In the genomic region with DNA sequence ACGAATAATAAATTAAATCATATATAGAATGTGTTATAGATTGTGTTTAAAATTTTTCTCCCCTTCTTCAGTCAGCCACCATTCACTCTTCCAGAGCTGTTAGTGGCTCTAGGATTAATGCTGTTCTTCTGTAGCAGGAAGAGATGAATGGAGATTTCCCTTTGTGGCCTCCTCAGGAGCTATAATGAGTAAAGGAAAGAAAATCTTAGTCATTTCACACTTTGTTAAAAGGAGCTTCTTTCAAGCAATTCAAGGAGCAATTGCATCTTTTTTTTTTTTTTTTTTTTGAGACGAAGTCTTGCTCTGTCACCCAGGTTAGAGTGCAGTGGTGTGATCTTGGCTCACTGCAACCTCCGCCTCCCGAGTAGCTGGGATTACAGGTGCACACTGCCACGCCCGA, we compare ENCODE assay signal across 22 cellular contexts.
DNase-seq lines count a peak whose midpoint lies in the region; ATAC-seq, FAIRE-seq and TF ChIP-seq lines count a peak whose summit lies in the region.
"Had no signal": no experiment of that assay in that cellular context is flagged by ENCODE, and none has a peak within 500 bp of the region (broad histone marks: within the 10 kb centered on the region; RNA-seq: fewer than 3 reads in every experiment).

No MANE protein-coding gene starts in this region.

- peak overlapping the region; percentile 76 for H3K27ac Mint-ChIP-seq in activated T-cell treated with anti-CD3 and anti-CD28 coated beads, Interleukin-2, amount 50 U/mL, for 24 hours
- H3K27ac Mint-ChIP-seq in activated naive CD8-positive, alpha-beta T cell treated with anti-CD3 and anti-CD28 coated beads, Interleukin-2, amount 50 U/mL, for 24 hours: peak overlapping the region; percentile 70
- H3K27ac Mint-ChIP-seq: IgD-negative memory B cell had no signal

- FAIRE-seq in GM18507 (lab: Jason Lieb, UNC): peak; percentile 26
- FAIRE-seq: HTR-8/SVneo had no signal

- H3K4me1 Mint-ChIP-seq in activated T-cell treated with anti-CD3 and anti-CD28 coated beads, Interleukin-2, amount 50 U/mL, for 24 hours (ENCODE audit: low read depth): peaks cover 27% of the 10 kb centered on the region
- H3K4me1 Mint-ChIP-seq in activated naive CD8-positive, alpha-beta T cell treated with anti-CD3 and anti-CD28 coated beads, Interleukin-2, amount 50 U/mL, for 24 hours: peaks cover 43% of the 10 kb centered on the region

- no peaks in the 10 kb centered on the region for H3K9me3 Mint-ChIP-seq in activated T-cell treated with anti-CD3 and anti-CD28 coated beads, Interleukin-2, amount 50 U/mL, for 24 hours
- H3K9me3 Mint-ChIP-seq in activated naive CD8-positive, alpha-beta T cell treated with anti-CD3 and anti-CD28 coated beads, Interleukin-2, amount 50 U/mL, for 24 hours: no peaks in the 10 kb centered on the region
- H3K9me3 Mint-ChIP-seq: IgD-negative memory B cell had no signal

- no peak overlapping the region for H3K4me3 Mint-ChIP-seq in activated T-cell treated with anti-CD3 and anti-CD28 coated beads, Interleukin-2, amount 50 U/mL, for 24 hours
- no peak overlapping the region for H3K4me3 Mint-ChIP-seq in activated naive CD8-positive, alpha-beta T cell treated with anti-CD3 and anti-CD28 coated beads, Interleukin-2, amount 50 U/mL, for 24 hours
- H3K4me3 Mint-ChIP-seq: IgD-negative memory B cell had no signal

- no peaks in the 10 kb centered on the region for H3K27me3 ChIP-seq in GM06990 (replicated peaks; ENCODE audit: control insufficient read depth, insufficient read depth, low read length)

- ATAC-seq in activated naive CD8-positive, alpha-beta T cell treated with anti-CD3 and anti-CD28 coated beads, Interleukin-2, amount 50 U/mL, for 24 hours: peak; percentile 88
- ATAC-seq: PC-3 had no signal

- TF ChIP-seq CTCF in GM06990 (IDR thresholded peaks at IDR 0.05; ENCODE audit: insufficient read depth, low read length, poor library complexity, severe bottlenecking): no peak

- peaks cover 2% of the 10 kb centered on the region; the same call in 1 of the 2 replicates for H3K36me3 ChIP-seq in GM06990 (ENCODE audit: control insufficient read depth, insufficient read depth, low read length)

- no peak for DNase-seq in activated T-cell treated with anti-CD3 and anti-CD28 coated beads, Interleukin-2, amount 50 U/mL, for 24 hours
- DNase-seq in activated T-cell treated with anti-CD3 and anti-CD28 coated beads for 4 hours (no peak), GM06990 (ENCODE audit: extremely low read depth, insufficient read length) (peak; percentile 46), GM18507 (ENCODE audit: extremely low spot score, insufficient read length, low read depth) (no peak), COLO668 (lab: John Stamatoyannopoulos, UW; ENCODE audit: unreplicated experiment) (no peak), HuH-7 (ENCODE audit: low spot score) (no peak), hepatic stellate cell (ENCODE audit: low spot score) (no peak)
- no peak for DNase-seq in activated naive CD8-positive, alpha-beta T cell treated with anti-CD3 and anti-CD28 coated beads, Interleukin-2, amount 50 U/mL, for 24 hours
- DNase-seq: AML-193, DMS79, GM23248, Karpas-422, NCI-H1417 treated with DMSO at 0.1 percent for 48 hours, NCI-H1930, NCI-H226, NCI-H524, PC-3, RPMI8226, SHP77 treated with DMSO at 0.1 percent for 48 hours had no signal

- peaks cover 59% of the 10 kb centered on the region for H3K36me3 Mint-ChIP-seq in activated T-cell treated with anti-CD3 and anti-CD28 coated beads, Interleukin-2, amount 50 U/mL, for 24 hours (ENCODE audit: low read depth)
- H3K36me3 Mint-ChIP-seq in activated naive CD8-positive, alpha-beta T cell treated with anti-CD3 and anti-CD28 coated beads, Interleukin-2, amount 50 U/mL, for 24 hours (ENCODE audit: low read depth): peaks cover 24% of the 10 kb centered on the region

- no peaks in the 10 kb centered on the region for H3K27me3 Mint-ChIP-seq in activated T-cell treated with anti-CD3 and anti-CD28 coated beads, Interleukin-2, amount 50 U/mL, for 24 hours
- H3K27me3 Mint-ChIP-seq in activated naive CD8-positive, alpha-beta T cell treated with anti-CD3 and anti-CD28 coated beads, Interleukin-2, amount 50 U/mL, for 24 hours: no peaks in the 10 kb centered on the region
- H3K27me3 Mint-ChIP-seq: IgD-negative memory B cell had no signal

- no peak overlapping the region for H3K4me3 ChIP-seq in GM06990 (replicated peaks; ENCODE audit: low read depth, low read length)
- H3K4me3 ChIP-seq: GM23248, HAP-1 had no signal
